ENCODE assay signal across 1 cellular context in genomic region chr1:147452809-147453208, GRCh38.
TF ChIP-seq lines count a peak whose summit lies in the region.

No MANE protein-coding gene starts in this region.

TF ChIP-seq in HepG2, 621 proteins besides CTCF, POLR2A, EP300 and RAD21 (continued from another document):
- TF ChIP-seq MNT (IDR thresholded peaks at IDR 0.05) (no peak), ZNF570 (CRISPR knock-in tag; IDR thresholded peaks at IDR 0.05; ENCODE audit: borderline replicate concordance) (no peak), ZNF230 (CRISPR knock-in tag; IDR thresholded peaks at IDR 0.05) (no peak), SETDB1 (CRISPR knock-in tag; IDR thresholded peaks at IDR 0.05; ENCODE audit: borderline replicate concordance) (no peak), ZBTB1 (CRISPR knock-in tag; IDR thresholded peaks at IDR 0.05; ENCODE audit: borderline replicate concordance) (no peak), SCMH1 (CRISPR knock-in tag; IDR thresholded peaks at IDR 0.05; ENCODE audit: borderline replicate concordance) (no peak), NCOA1 (CRISPR knock-in tag; IDR thresholded peaks at IDR 0.05) (no peak), RFX5 (IDR thresholded peaks at IDR 0.05; ENCODE audit: low read depth, low read length) (no peak), RFXAP (CRISPR knock-in tag; IDR thresholded peaks at IDR 0.05; ENCODE audit: borderline replicate concordance) (no peak), MEIS1 (CRISPR knock-in tag; IDR thresholded peaks at IDR 0.05; ENCODE audit: borderline replicate concordance) (no peak)
